17 cellular contexts compared by ENCODE assay signal in genomic region chr22:49909476-49910205, GRCh38.
"Had no signal": no experiment of that assay in that cellular context is flagged by ENCODE, and none has a peak within 500 bp of the region (broad histone marks: within the 10 kb centered on the region; RNA-seq: fewer than 3 reads in every experiment).

No MANE protein-coding gene starts in this region.

- H3K27ac Mint-ChIP-seq: type B pancreatic cell had no signal

- ATAC-seq: esophagus mucosa; heart left ventricle; left cardiac atrium; naive thymus-derived CD8-positive, alpha-beta T cell; sciatic nerve had no signal

- DNase-seq: cortex of kidney; dorsolateral prefrontal cortex; effector CD8-positive, alpha-beta T cell; heart left ventricle; hypothalamus; left cardiac atrium; left ventricle myocardium inferior; mesendoderm; naive thymus-derived CD8-positive, alpha-beta T cell; stimulated activated CD4-positive, alpha-beta T cell treated with anti-CD3 and anti-CD28 coated beads, Interleukin-2, amount 100 ng/mL, for 24 hours; stimulated activated naive CD4-positive, alpha-beta T cell treated with Interleukin-2 at 50 U/mL for 16 hours; thyroid gland had no signal

- H3K27me3 Mint-ChIP-seq: naive thymus-derived CD8-positive, alpha-beta T cell; type B pancreatic cell had no signal

- H3K4me3 Mint-ChIP-seq: naive thymus-derived CD8-positive, alpha-beta T cell; type B pancreatic cell had no signal

- H3K4me3 ChIP-seq: dorsolateral prefrontal cortex, heart left ventricle, left ventricle myocardium inferior, skin epidermis, thyroid gland had no signal

- H3K4me1 ChIP-seq: heart left ventricle, left ventricle myocardium inferior, thyroid gland had no signal

- H3K9me3 Mint-ChIP-seq: naive thymus-derived CD8-positive, alpha-beta T cell; neural crest cell; type B pancreatic cell had no signal

- H3K4me1 Mint-ChIP-seq: neural crest cell had no signal

- H3K9me3 ChIP-seq: heart left ventricle, left ventricle myocardium inferior, thyroid gland had no signal
